Comparison of ENCODE assay signal across 9 cellular contexts in the genomic region with DNA sequence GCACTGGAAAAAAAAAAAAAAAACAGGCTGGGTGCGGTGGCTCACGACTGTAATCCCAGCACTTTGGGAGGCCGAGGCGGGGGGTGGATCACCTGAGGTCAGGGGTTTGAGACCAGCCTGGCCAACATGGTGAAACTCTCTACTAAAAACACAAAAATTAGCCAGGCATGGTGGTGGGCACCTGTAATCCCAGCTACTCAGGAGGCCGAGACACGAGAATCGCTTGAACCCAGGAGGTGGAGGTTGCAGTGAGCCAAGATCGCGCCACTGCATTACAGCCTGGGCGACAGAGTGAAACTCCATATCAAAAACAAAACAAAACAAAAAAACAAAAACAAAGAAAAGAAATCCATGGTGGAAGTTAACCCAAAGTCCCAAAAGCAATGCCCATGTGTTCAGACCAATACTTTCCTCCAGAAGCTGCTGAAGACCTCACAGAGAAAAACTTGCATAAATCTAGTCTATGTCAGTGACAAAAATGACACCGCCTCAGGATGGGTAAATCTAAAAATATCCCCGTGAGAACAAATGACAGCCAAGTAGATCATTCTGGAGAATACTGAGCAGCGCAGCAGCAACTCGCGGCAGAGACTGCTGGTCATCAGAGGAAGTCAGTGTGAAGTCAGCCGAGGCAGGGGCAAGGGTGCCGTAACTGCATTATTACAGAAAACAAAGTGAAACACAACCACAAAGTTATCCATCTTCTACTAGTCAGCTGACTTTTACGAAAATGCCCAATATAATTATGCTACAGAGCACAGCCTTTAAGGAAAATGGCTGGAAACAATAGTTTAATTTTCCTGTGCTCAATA. TPM values are rescaled to one million over a fixed set of nuclear protein-coding genes. Genes with fewer than 3 reads are reported as not detected.
DNase-seq lines count a peak whose midpoint lies in the region; ATAC-seq, FAIRE-seq and TF ChIP-seq lines count a peak whose summit lies in the region.
"Had no signal": no experiment of that assay in that cellular context is flagged by ENCODE, and none has a peak within 500 bp of the region (broad histone marks: within the 10 kb centered on the region; RNA-seq: fewer than 3 reads in every experiment).

No MANE protein-coding gene starts in this region.

- H3K4me3 ChIP-seq in OCI-LY7 (ENCODE audit: low read depth, low read length, poor library complexity, severe bottlenecking) = no peak overlapping the region

- no peaks in the 10 kb centered on the region for H3K36me3 ChIP-seq in OCI-LY7 (ENCODE audit: insufficient read depth, low read length)

- peak; percentile 78 for ATAC-seq in HG02588 (IDR thresholded peaks at IDR 0.05; ENCODE audit: unreplicated experiment)
- ATAC-seq in left lobe of liver = peak; percentile 41
- ATAC-seq in stimulated activated naive CD8-positive, alpha-beta T cell treated with anti-CD3 and anti-CD28 coated beads, Interleukin-15, Interleukin-2, amounts not matched to agents 100 U/mL and 50 U/mL, for 24 hours = peak; percentile 75
- ATAC-seq: HCT116 had no signal

- peak overlapping the region; percentile 44; the same call in 1 of the 2 replicates for H3K4me2 ChIP-seq in OCI-LY7 (ENCODE audit: low read length)

- H3K79me2 ChIP-seq in OCI-LY7 (ENCODE audit: insufficient read depth, low read depth, low read length) = no peaks in the 10 kb centered on the region

- TF ChIP-seq POLR2A in GM12891 (IDR thresholded peaks at IDR 0.05; ENCODE audit: low read depth, low read length) = peak; percentile 84

- intact Hi-C loops in OCI-LY7 (cut with micrococcal nuclease; ENCODE audit: unreplicated experiment) = loop anchor here (10.0 kb wide), 1 partner anchor 317 kb away; a partner anchor contains a TSS

- POLR2A ChIA-PET in OCI-LY7 (lab: Charles Lee) = interaction anchor here (0.8 to 13.3 kb wide), 4 partner anchors 9 to 28 kb away, joined by 3 to 158 read pairs (median 3); no protein-coding TSS in a partner anchor

- H3K4me1 ChIP-seq in OCI-LY7 (ENCODE audit: insufficient read depth, low read length, poor library complexity, severe bottlenecking) = peaks cover 25% of the 10 kb centered on the region

- no peak overlapping the region for H2AFZ ChIP-seq in OCI-LY7 (ENCODE audit: low read length)

- H3K9me3 ChIP-seq in OCI-LY7 (ENCODE audit: low read length) = no peaks in the 10 kb centered on the region

- H3K27me3 Mint-ChIP-seq in activated naive CD8-positive, alpha-beta T cell treated with anti-CD3 and anti-CD28 coated beads for 36 hours = no peaks in the 10 kb centered on the region

- peak overlapping the region; percentile 94 for H3K27ac Mint-ChIP-seq in activated naive CD8-positive, alpha-beta T cell treated with anti-CD3 and anti-CD28 coated beads for 36 hours

- peaks cover 63% of the 10 kb centered on the region for H3K36me3 Mint-ChIP-seq in activated naive CD8-positive, alpha-beta T cell treated with anti-CD3 and anti-CD28 coated beads for 36 hours

- no TSS peak for BruUV-seq in OCI-LY7 (replicated peaks; lab: Mats Ljungman, UMichigan)

- H3K9me2 ChIP-seq in OCI-LY7 (ENCODE audit: insufficient read depth, low read length) = no peaks in the 10 kb centered on the region

- TF ChIP-seq CTCF in OCI-LY7 (conservative IDR thresholded peaks at IDR 0.05; ENCODE audit: low read length) = no peak

- no peak overlapping the region for H3K27ac ChIP-seq in OCI-LY7 (ENCODE audit: low read depth, low read length, poor library complexity, severe bottlenecking)

- CTCF ChIA-PET in OCI-LY7 (lab: Charles Lee; ENCODE audit: unreplicated experiment) = no interaction called here

- no peaks in the 10 kb centered on the region for H4K20me1 ChIP-seq in OCI-LY7 (ENCODE audit: insufficient read depth, low read length)

- FAIRE-seq in GM12891 (lab: Jason Lieb, UNC) = peak; percentile 92

- peaks cover 77% of the 10 kb centered on the region for H3K4me1 Mint-ChIP-seq in activated naive CD8-positive, alpha-beta T cell treated with anti-CD3 and anti-CD28 coated beads for 36 hours

- DNase-seq in GM12891 (ENCODE audit: insufficient read length, low spot score) (no peak), OCI-LY7 (ENCODE audit: low spot score) (peak; percentile 45), left lobe of liver (ENCODE audit: low spot score) (no peak), COLO829 (ENCODE audit: low spot score) (no peak), NCI-H1930 (lab: John Stamatoyannopoulos, UW) (no peak)
- DNase-seq in activated naive CD8-positive, alpha-beta T cell treated with anti-CD3 and anti-CD28 coated beads for 36 hours = peak; percentile 61
- DNase-seq in stimulated activated naive CD8-positive, alpha-beta T cell treated with anti-CD3 and anti-CD28 coated beads, Interleukin-15, Interleukin-2, amounts not matched to agents 100 U/mL and 50 U/mL, for 24 hours = peak; percentile 67

- no peaks in the 10 kb centered on the region for H3K9me3 Mint-ChIP-seq in activated naive CD8-positive, alpha-beta T cell treated with anti-CD3 and anti-CD28 coated beads for 36 hours

- peak overlapping the region; percentile 84 for H3K4me3 Mint-ChIP-seq in activated naive CD8-positive, alpha-beta T cell treated with anti-CD3 and anti-CD28 coated beads for 36 hours

TF ChIP-seq in GM12891, 5 proteins besides CTCF, POLR2A, EP300 and RAD21:
- peak; percentile 69 for TF ChIP-seq SPI1 (IDR thresholded peaks at IDR 0.05; ENCODE audit: low read depth, low read length)
- peak; percentile 88 for TF ChIP-seq PAX5 (IDR thresholded peaks at IDR 0.05; ENCODE audit: insufficient read depth, low read length, severe bottlenecking)
- peak; percentile 98 for TF ChIP-seq TAF1 (IDR thresholded peaks at IDR 0.05; ENCODE audit: low read depth, low read length)
- TF ChIP-seq POU2F2 (IDR thresholded peaks at IDR 0.05; ENCODE audit: low read depth, low read length) = peak; percentile 61; the same call in 1 of the 2 replicates
- TF ChIP-seq POLR2AphosphoS5 (IDR thresholded peaks at IDR 0.05; ENCODE audit: low read depth, low read length) = peak; percentile 61; the same call in 1 of the 2 replicates

RNA-seq across cellular contexts. Expression of a gene that starts 41.0 kb away (rescaled TPM):
- polyA plus RNA-seq in GM12891 (2012; ENCODE audit: low read depth, missing spikeins) = 13.3 TPM
- total RNA-seq in OCI-LY7 (2014; rRNA removed; shearing (Covaris generic)) = 18.7 and 20.1 TPM in 2 replicates
- total RNA-seq in OCI-LY7 (2022) = 16.9 and 18.9 TPM in 2 replicates
- 10 to 100 TPM; 56.1 to 61.5 TPM for total RNA-seq in activated naive CD8-positive, alpha-beta T cell treated with anti-CD3 and anti-CD28 coated beads for 36 hours
- 58.9 TPM for total RNA-seq in left lobe of liver

Comparison
In these comparisons a context has a peak if more than half of its experiments do, and no peak if none do; other contexts are left out.
1. DNase-seq: peak in OCI-LY7 (single experiment), activated naive CD8-positive, alpha-beta T cell treated with anti-CD3 and anti-CD28 coated beads for 36 hours (single experiment) and stimulated activated naive CD8-positive, alpha-beta T cell treated with anti-CD3 and anti-CD28 coated beads, Interleukin-15, Interleukin-2, amounts not matched to agents 100 U/mL and 50 U/mL, for 24 hours (single experiment); none in GM12891 (single experiment), left lobe of liver (single experiment), COLO829 (single experiment) and NCI-H1930 (0 of 2).
2. Peak in every context shown above with its lines, with median percentiles within 50 percentile points of each other: ATAC-seq.